In genomic region chrX:103250977-103251376, GRCh38 we compare ENCODE assay signal across 22 cellular contexts. TPM values are rescaled to one million over a fixed set of nuclear protein-coding genes. Genes with fewer than 3 reads are reported as not detected.
DNase-seq lines count a peak whose midpoint lies in the region; ATAC-seq, FAIRE-seq and TF ChIP-seq lines count a peak whose summit lies in the region.
"Had no signal": no experiment of that assay in that cellular context is flagged by ENCODE, and none has a peak within 500 bp of the region (broad histone marks: within the 10 kb centered on the region; RNA-seq: fewer than 3 reads in every experiment).

No MANE protein-coding gene starts in this region.

- no peak overlapping the region for H3K4me3 ChIP-seq in LNCaP clone FGC (ENCODE audit: low read depth, low read length)
- no peak overlapping the region for H3K4me3 ChIP-seq in endocrine pancreas (ENCODE audit: control insufficient read depth, insufficient read depth, low read length)
- no peak overlapping the region for H3K4me3 ChIP-seq in keratinocyte (ENCODE audit: control insufficient read depth in 2 of 3, extremely low read depth in 1 of 3, insufficient read depth in 2 of 3, low read depth in 1 of 3, low read length in 3 of 3)
- no peak overlapping the region for H3K4me3 ChIP-seq in urinary bladder (ENCODE audit: low read depth, low read length)
- no peak overlapping the region for H3K4me3 ChIP-seq in psoas muscle
- H3K4me3 ChIP-seq: GM12878, MG63 had no signal

- H3K9me1 ChIP-seq in keratinocyte (ENCODE audit: control insufficient read depth, extremely low read depth, insufficient read depth, low read length): no peaks in the 10 kb centered on the region

- peak overlapping the region; percentile 49 for H2AFZ ChIP-seq in keratinocyte (ENCODE audit: control insufficient read depth, low read length)

- dilution Hi-C loops in keratinocyte (cut with MboI; ENCODE audit: extremely low pct_ligation_motif_present, low sequenced_read_pairs): no loop called here

- H3K9ac ChIP-seq in endocrine pancreas (ENCODE audit: control insufficient read depth, insufficient read depth, low read length): peak overlapping the region; percentile 26
- no peak overlapping the region for H3K9ac ChIP-seq in keratinocyte (ENCODE audit: control insufficient read depth, extremely low read depth, insufficient read depth, low read length)

- H3K4me1 ChIP-seq in endocrine pancreas (ENCODE audit: control insufficient read depth, insufficient read depth, low read length) (no peaks in the 10 kb centered on the region), keratinocyte (ENCODE audit: control insufficient read depth, extremely low read depth, insufficient read depth, low read length) (peaks cover 16% of the 10 kb centered on the region), urinary bladder (ENCODE audit: insufficient read depth) (no peaks in the 10 kb centered on the region), psoas muscle (no peaks in the 10 kb centered on the region)

- FAIRE-seq in keratinocyte (lab: Jason Lieb, UNC): peak; percentile 17
- FAIRE-seq: GM12878, GM18507 had no signal

- H3K79me2 ChIP-seq in keratinocyte (ENCODE audit: control insufficient read depth, insufficient read depth, low read length): peaks cover 2% of the 10 kb centered on the region

- H3K4me2 ChIP-seq in keratinocyte (ENCODE audit: control insufficient read depth, extremely low read depth, insufficient read depth, low read depth, low read length): peak overlapping the region; percentile 35

- TF ChIP-seq CTCF in LNCaP clone FGC (IDR thresholded peaks at IDR 0.05; ENCODE audit: control insufficient read depth, extremely low read depth, insufficient read depth): no peak
- no peak for TF ChIP-seq CTCF in keratinocyte (optimal IDR thresholded peaks at IDR 0.05 in 1 of 3, IDR thresholded peaks at IDR 0.05 in 1 of 3, conservative IDR thresholded peaks at IDR 0.05 in 1 of 3; ENCODE audit: extremely low read depth in 1 of 3, insufficient read depth in 2 of 3, low read length in 3 of 3)
- TF ChIP-seq CTCF in psoas muscle (IDR thresholded peaks at IDR 0.05): no peak

- H3K36me3 ChIP-seq in endocrine pancreas (ENCODE audit: control insufficient read depth, insufficient read depth, low read length) (no peaks in the 10 kb centered on the region), keratinocyte (ENCODE audit: control insufficient read depth in 2 of 2, extremely low read depth in 1 of 2, insufficient read depth in 2 of 2, low read length in 2 of 2) (no peaks in the 10 kb centered on the region), urinary bladder (ENCODE audit: insufficient read depth) (no peaks in the 10 kb centered on the region), psoas muscle (ENCODE audit: insufficient read depth in 1 of 2, low read depth in 1 of 2) (no peaks in the 10 kb centered on the region)

- H3K9me3 ChIP-seq in endocrine pancreas (ENCODE audit: control insufficient read depth, low read length) (no peaks in the 10 kb centered on the region), keratinocyte (ENCODE audit: control insufficient read depth, low read depth, low read length) (no peaks in the 10 kb centered on the region), psoas muscle (no peaks in the 10 kb centered on the region)
- H3K9me3 ChIP-seq: MG63 had no signal

- DNase-seq in LNCaP clone FGC (ENCODE audit: low read depth) (peak; percentile 27), keratinocyte (ENCODE audit: low read depth, low spot score) (no peak), caudate nucleus (lab: John Stamatoyannopoulos, UW) (no peak), psoas muscle (no peak)
- DNase-seq: CD8-positive, alpha-beta memory T cell; DMS 273 treated with DMSO at 0.1 percent for 48 hours; EL; KBM-7; MG63; NCI-H1092 treated with DMSO at 0.1 percent for 48 hours; NCI-H1694; NCI-H446 treated with DMSO at 0.1 percent for 48 hours; NCI-H774; SHP77 had no signal

- H3K27me3 ChIP-seq in endocrine pancreas (ENCODE audit: control insufficient read depth, insufficient read depth, low read length) (no peaks in the 10 kb centered on the region), keratinocyte (ENCODE audit: control insufficient read depth, extremely low read depth, insufficient read depth, low read length) (peaks cover 5% of the 10 kb centered on the region), psoas muscle (ENCODE audit: insufficient read depth in 3 of 3, low read length in 2 of 3) (no peaks in the 10 kb centered on the region)
- H3K27me3 ChIP-seq: MG63 had no signal

- intact Hi-C loops in psoas muscle (cut with DNase I): loop anchor here in 1 of 2 donors (5.0 kb wide), 1 partner anchor 39 kb away; no protein-coding TSS in a partner anchor

- 34% methylated on average over 5 of the region's 5 CpGs for WGBS in urinary bladder
- WGBS in psoas muscle, 3 donors: 60 to 82% (median 67%) methylated on average over 5 of the region's 5 CpGs

- ATAC-seq in HG02678 (IDR thresholded peaks at IDR 0.05; ENCODE audit: unreplicated experiment): no peak
- no peak for ATAC-seq in psoas muscle
- ATAC-seq: GM12878, HCT116, Panc1 had no signal

- H3K27ac ChIP-seq in keratinocyte (ENCODE audit: control insufficient read depth, insufficient read depth, low read length) (no peak overlapping the region), urinary bladder (ENCODE audit: low read depth) (peak overlapping the region; percentile 15), caudate nucleus (ENCODE audit: low read depth, low read length) (no peak overlapping the region), psoas muscle (no peak overlapping the region)

- H4K20me1 ChIP-seq in keratinocyte (ENCODE audit: control insufficient read depth, extremely low read depth, insufficient read depth, low read length): no peaks in the 10 kb centered on the region

RNA-seq across cellular contexts. Expression of gene TCEAL8, which starts 4.0 kb away (rescaled TPM):
- polyA plus RNA-seq in keratinocyte: 45.6 to 84.7 TPM (median 53.6 TPM) in 3 replicates
- polyA plus RNA-seq in keratinocyte (2011; ENCODE audit: low read depth): 15.9 TPM
- 62.1 and 93.7 TPM in 2 replicates for polyA plus RNA-seq in keratinocyte (2011; cell fraction: cytosol; rRNA removed)
- polyA plus RNA-seq in keratinocyte (2011; cell fraction: nucleus; rRNA removed): 28.4 and 42.3 TPM in 2 replicates
- 33.3 and 60.6 TPM in 2 replicates for polyA plus RNA-seq in keratinocyte (2012; ENCODE audit: low replicate concordance)
- 2.1 to 18.6 TPM (median 10.2 TPM) in 3 replicates for polyA minus RNA-seq in keratinocyte
- polyA minus RNA-seq in keratinocyte (2011; cell fraction: cytosol; rRNA and poly(A)+ RNA removed): 11.1 TPM
- 4.7 and 12.5 TPM in 2 replicates for polyA minus RNA-seq in keratinocyte (2011; cell fraction: nucleus; rRNA and poly(A)+ RNA removed)
- total RNA-seq in urinary bladder: 202 TPM
- 66.5 TPM for polyA plus RNA-seq in urinary bladder
- total RNA-seq in psoas muscle: 10 to 100 TPM in 1 of 4 donors, 1 to 10 TPM in 3; 6.6 to 15.8 (median 8.2) TPM
- polyA plus RNA-seq in psoas muscle: 10 to 100 TPM in 2 of 3 donors, 1 to 10 TPM in 1; 9.5 to 13.9 (median 11.0) TPM

RNA-seq across cellular contexts. Expression of gene TCEAL5, which starts 25.6 kb away (rescaled TPM):
- polyA plus RNA-seq in keratinocyte (not detected in 3 replicates), urinary bladder (1.3 TPM), psoas muscle (under 1 TPM in 2 of 3 donors, not detected in 1; 0.08 to 0.09 TPM)
- not detected for polyA plus RNA-seq in keratinocyte (2011; ENCODE audit: low read depth)
- not detected in 2 replicates for polyA plus RNA-seq in keratinocyte (2011; cell fraction: cytosol; rRNA removed)
- polyA plus RNA-seq in keratinocyte (2011; cell fraction: nucleus; rRNA removed): not detected in 2 replicates
- polyA plus RNA-seq in keratinocyte (2012; ENCODE audit: low replicate concordance): not detected in 2 replicates
- polyA minus RNA-seq in keratinocyte: not detected in 3 replicates
- not detected for polyA minus RNA-seq in keratinocyte (2011; cell fraction: cytosol; rRNA and poly(A)+ RNA removed)
- polyA minus RNA-seq in keratinocyte (2011; cell fraction: nucleus; rRNA and poly(A)+ RNA removed): not detected in 2 replicates
- total RNA-seq in urinary bladder (2.5 TPM), psoas muscle (not detected)
- total RNA-seq: CD8-positive, alpha-beta memory T cell; GM12878 had no signal
- polyA plus RNA-seq: BJ; CD8-positive, alpha-beta memory T cell; GM12878 had no signal

RNA-seq across cellular contexts. Expression of gene BEX4, which starts 36.1 kb away (rescaled TPM):
- polyA plus RNA-seq in keratinocyte (11.8 to 20.0 TPM (median 14.3 TPM) in 3 replicates), urinary bladder (68.9 TPM), psoas muscle (1 to 10 TPM; 3.7 to 4.9 (median 4.0) TPM)
- 14.1 TPM for polyA plus RNA-seq in keratinocyte (2011; ENCODE audit: low read depth)
- 16.9 and 26.4 TPM in 2 replicates for polyA plus RNA-seq in keratinocyte (2011; cell fraction: cytosol; rRNA removed)
- polyA plus RNA-seq in keratinocyte (2011; cell fraction: nucleus; rRNA removed): 9.4 and 13.4 TPM in 2 replicates
- 11.0 and 14.7 TPM in 2 replicates for polyA plus RNA-seq in keratinocyte (2012; ENCODE audit: low replicate concordance)
- 0.79 to 3.7 TPM (median 2.0 TPM) in 3 replicates for polyA minus RNA-seq in keratinocyte
- 9.0 TPM for polyA minus RNA-seq in keratinocyte (2011; cell fraction: cytosol; rRNA and poly(A)+ RNA removed)
- polyA minus RNA-seq in keratinocyte (2011; cell fraction: nucleus; rRNA and poly(A)+ RNA removed): 0.95 and 4.8 TPM in 2 replicates
- total RNA-seq in urinary bladder (49.5 TPM), psoas muscle (1 to 10 TPM; 1.9 to 4.6 (median 2.8) TPM)

RNA-seq across cellular contexts. Expression of gene BEX2, which starts 59.8 kb away (rescaled TPM):
- 4.5 to 6.5 TPM (median 5.9 TPM) in 3 replicates for polyA plus RNA-seq in keratinocyte
- 9.3 TPM for polyA plus RNA-seq in keratinocyte (2011; ENCODE audit: low read depth)
- 7.1 and 8.0 TPM in 2 replicates for polyA plus RNA-seq in keratinocyte (2011; cell fraction: cytosol; rRNA removed)
- polyA plus RNA-seq in keratinocyte (2011; cell fraction: nucleus; rRNA removed): 3.4 and 4.7 TPM in 2 replicates
- polyA plus RNA-seq in keratinocyte (2012; ENCODE audit: low replicate concordance): 4.1 and 21.7 TPM in 2 replicates
- polyA minus RNA-seq in keratinocyte: 2.2 to 2.7 TPM in 2 of 3 replicates, not detected in the other
- polyA minus RNA-seq in keratinocyte (2011; cell fraction: cytosol; rRNA and poly(A)+ RNA removed): not detected
- 1.1 TPM in 1 of 2 replicates, not detected in the other for polyA minus RNA-seq in keratinocyte (2011; cell fraction: nucleus; rRNA and poly(A)+ RNA removed)
- 6.2 TPM for total RNA-seq in urinary bladder
- 9.8 TPM for polyA plus RNA-seq in urinary bladder
- total RNA-seq in psoas muscle: 10 to 100 TPM in 1 of 4 donors, 1 to 10 TPM in 1, under 1 TPM in 2; 0.29 to 13.2 (median 1.4) TPM
- polyA plus RNA-seq in psoas muscle: 1 to 10 TPM in 1 of 3 donors, under 1 TPM in 2; 0.21 to 2.7 (median 0.87) TPM
